ENCODE assay signal across 1 cellular context in the genomic region with DNA sequence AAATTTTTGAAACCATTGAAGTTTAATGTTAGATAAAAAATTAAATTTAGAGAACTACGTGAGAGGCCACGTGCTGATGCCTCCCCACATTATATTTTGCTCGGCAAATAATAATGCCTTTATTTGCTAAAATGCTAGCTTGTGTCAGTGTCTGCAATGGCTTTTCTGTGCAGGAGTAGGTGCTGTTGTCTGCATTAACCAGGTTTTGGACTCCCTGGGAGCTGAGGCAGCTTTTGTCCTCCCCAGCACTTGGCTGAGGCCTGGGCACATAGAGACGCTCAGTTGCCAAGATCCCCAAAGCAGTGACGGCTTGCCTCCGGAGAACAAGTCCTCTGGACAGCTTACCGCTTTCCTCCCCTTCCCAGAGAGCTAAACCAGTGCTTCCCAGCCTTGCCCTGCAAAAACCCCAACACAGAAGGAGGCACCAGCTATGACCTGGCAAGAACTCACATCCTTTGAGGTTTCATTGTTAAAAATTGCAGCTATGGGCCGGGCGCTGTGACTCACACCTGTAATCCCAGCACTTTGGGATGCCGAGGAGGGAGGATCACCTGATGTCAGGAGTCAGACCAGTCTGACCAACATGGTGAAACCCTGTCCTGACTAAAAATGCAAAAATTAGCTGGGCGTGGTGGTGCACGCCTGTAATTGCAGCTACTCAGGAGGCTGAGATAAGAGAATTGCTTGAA.
TF ChIP-seq lines count a peak whose summit lies in the region.

No MANE protein-coding gene starts in this region.

TF ChIP-seq in H1, 55 proteins besides CTCF, POLR2A, EP300 and RAD21:
- TF ChIP-seq TBP (IDR thresholded peaks at IDR 0.05; ENCODE audit: low read depth, low read length) (no peak), NANOG (IDR thresholded peaks at IDR 0.05; ENCODE audit: insufficient read depth, low read depth, low read length, poor library complexity, severe bottlenecking) (no peak), EGR1 (IDR thresholded peaks at IDR 0.05; ENCODE audit: borderline replicate concordance, low read depth, low read length) (no peak), KDM5A (IDR thresholded peaks at IDR 0.05; ENCODE audit: low read length) (no peak), SIX5 (IDR thresholded peaks at IDR 0.05; ENCODE audit: low read depth, low read length) (no peak), SIRT6 (IDR thresholded peaks at IDR 0.05; ENCODE audit: low read length) (no peak), KDM4A (IDR thresholded peaks at IDR 0.05; ENCODE audit: low read depth, low read length, severe bottlenecking) (no peak), CBX8 (IDR thresholded peaks at IDR 0.05; ENCODE audit: borderline replicate concordance, low read depth, low read length) (no peak), BCL11A (IDR thresholded peaks at IDR 0.05; ENCODE audit: low read depth in 2 of 2, low read length in 2 of 2) (no peak), KDM1A (IDR thresholded peaks at IDR 0.05; ENCODE audit: borderline replicate concordance, low read length) (no peak), SUZ12 (IDR thresholded peaks at IDR 0.05; ENCODE audit: low read length) (no peak), SRF (IDR thresholded peaks at IDR 0.05; ENCODE audit: low read depth, low read length) (no peak), CTBP2 (IDR thresholded peaks at IDR 0.05; ENCODE audit: borderline replicate concordance, insufficient read depth, insufficient read length, low read length) (no peak), CEBPB (IDR thresholded peaks at IDR 0.05; ENCODE audit: low read depth, low read length) (no peak), CHD1 (IDR thresholded peaks at IDR 0.05; ENCODE audit: low read depth, low read length) (no peak), HDAC6 (IDR thresholded peaks at IDR 0.05; ENCODE audit: low read depth, low read length) (no peak), SAP30 (IDR thresholded peaks at IDR 0.05; ENCODE audit: insufficient read depth, insufficient replicate concordance, low read length) (no peak)
TF ChIP-seq in H1: peak in this region for 0.
